ENCODE assay signal across 23 cellular contexts in genomic region chrX:135697614-135698013, GRCh38. TPM values are rescaled to one million over a fixed set of nuclear protein-coding genes. Genes with fewer than 3 reads are reported as not detected.
DNase-seq lines count a peak whose midpoint lies in the region; ATAC-seq and TF ChIP-seq lines count a peak whose summit lies in the region.
"Had no signal": no experiment of that assay in that cellular context is flagged by ENCODE, and none has a peak within 500 bp of the region (broad histone marks: within the 10 kb centered on the region; RNA-seq: fewer than 3 reads in every experiment).

No MANE protein-coding gene starts in this region.

- no peak overlapping the region for H3K4me3 Mint-ChIP-seq in stimulated activated naive CD8-positive, alpha-beta T cell treated with anti-CD3 and anti-CD28 coated beads, Interleukin-15, amount 100 ng/mL, for 72 hours
- H3K4me3 Mint-ChIP-seq: activated CD4-positive, alpha-beta T cell treated with anti-CD3 and anti-CD28 coated beads for 36 hours; activated naive CD8-positive, alpha-beta T cell; activated T-cell treated with anti-CD3 and anti-CD28 coated beads, Interleukin-2, amount 50 U/mL, for 72 hours; HFFc6; naive thymus-derived CD4-positive, alpha-beta T cell; T-cell had no signal

- intact Hi-C loops in left ventricle myocardium inferior (cut with micrococcal nuclease) = no loop called here
- intact Hi-C loops in right cardiac atrium (cut with DNase I) = no loop called here

- ATAC-seq in right cardiac atrium (no peak), HG02840 (IDR thresholded peaks at IDR 0.05; ENCODE audit: low FRiP score, unreplicated experiment) (no peak), HG02623 (IDR thresholded peaks at IDR 0.05; ENCODE audit: unreplicated experiment) (no peak)
- ATAC-seq in stimulated activated naive CD8-positive, alpha-beta T cell treated with anti-CD3 and anti-CD28 coated beads, Interleukin-15, amount 100 ng/mL, for 72 hours = no peak
- ATAC-seq: activated CD4-positive, alpha-beta T cell treated with anti-CD3 and anti-CD28 coated beads for 36 hours; activated T-cell treated with anti-CD3 and anti-CD28 coated beads, Interleukin-2, amount 50 U/mL, for 72 hours; naive thymus-derived CD4-positive, alpha-beta T cell; Right ventricle myocardium inferior; T-cell had no signal

- H3K4me3 ChIP-seq in left ventricle myocardium inferior (no peak overlapping the region), right cardiac atrium (ENCODE audit: low read length) (no peak overlapping the region), LNCaP clone FGC (ENCODE audit: low read depth, low read length) (no peak overlapping the region)
- H3K4me3 ChIP-seq: suprapubic skin, uterus had no signal

- H3K9me3 Mint-ChIP-seq in stimulated activated naive CD8-positive, alpha-beta T cell treated with anti-CD3 and anti-CD28 coated beads, Interleukin-15, amount 100 ng/mL, for 72 hours = no peaks in the 10 kb centered on the region
- H3K9me3 Mint-ChIP-seq: activated T-cell treated with anti-CD3 and anti-CD28 coated beads, Interleukin-2, amount 50 U/mL, for 72 hours; HFFc6; naive thymus-derived CD4-positive, alpha-beta T cell; T-cell had no signal

- 89% methylated on average over 1 of the region's 1 CpG for WGBS in right cardiac atrium

- in situ Hi-C loops in SK-MEL-5 (cut with HindIII; ENCODE audit: low pct_unique_long_range_greater_than_20kb, low sequenced_read_pairs) = no loop called here

- no peak overlapping the region for H3K27ac ChIP-seq in left ventricle myocardium inferior (replicated peaks)
- H3K27ac ChIP-seq in right cardiac atrium (ENCODE audit: low read length) = no peak overlapping the region
- H3K27ac ChIP-seq: suprapubic skin, uterus had no signal

- H3K4me1 Mint-ChIP-seq in stimulated activated naive CD8-positive, alpha-beta T cell treated with anti-CD3 and anti-CD28 coated beads, Interleukin-15, amount 100 ng/mL, for 72 hours = no peaks in the 10 kb centered on the region
- H3K4me1 Mint-ChIP-seq: activated CD4-positive, alpha-beta T cell treated with anti-CD3 and anti-CD28 coated beads for 36 hours; naive thymus-derived CD4-positive, alpha-beta T cell; T-cell had no signal

- no peaks in the 10 kb centered on the region for H3K27me3 ChIP-seq in left ventricle myocardium inferior (ENCODE audit: low read depth)
- H3K27me3 ChIP-seq in right cardiac atrium (ENCODE audit: control insufficient read depth, insufficient read depth) = no peaks in the 10 kb centered on the region
- H3K27me3 ChIP-seq: suprapubic skin had no signal

- no peak for DNase-seq in left ventricle myocardium inferior
- DNase-seq in right cardiac atrium = no peak
- DNase-seq in LNCaP clone FGC (ENCODE audit: low read depth) = peak; percentile 4
- DNase-seq in SK-MEL-5 (ENCODE audit: low read depth, low spot score) = peak; percentile 4
- DNase-seq in kidney tubule cell (ENCODE audit: low spot score) = no peak
- DNase-seq in stimulated activated naive CD8-positive, alpha-beta T cell treated with anti-CD3 and anti-CD28 coated beads, Interleukin-15, amount 100 ng/mL, for 72 hours = no peak
- DNase-seq: activated CD4-positive, alpha-beta T cell treated with anti-CD3 and anti-CD28 coated beads for 36 hours; activated T-cell treated with anti-CD3 and anti-CD28 coated beads, Interleukin-2, amount 50 U/mL, for 72 hours; HFFc6; kidney glomerular epithelial cell; mesendoderm; NCI-H1694 treated with DMSO at 0.1 percent for 48 hours; T-cell; uterus had no signal

- H3K36me3 ChIP-seq in left ventricle myocardium inferior = no peaks in the 10 kb centered on the region
- H3K36me3 ChIP-seq: suprapubic skin, uterus had no signal

- no peak overlapping the region for H3K27ac Mint-ChIP-seq in stimulated activated naive CD8-positive, alpha-beta T cell treated with anti-CD3 and anti-CD28 coated beads, Interleukin-15, amount 100 ng/mL, for 72 hours
- H3K27ac Mint-ChIP-seq: activated CD4-positive, alpha-beta T cell treated with anti-CD3 and anti-CD28 coated beads for 36 hours; activated naive CD8-positive, alpha-beta T cell; activated T-cell treated with anti-CD3 and anti-CD28 coated beads, Interleukin-2, amount 50 U/mL, for 72 hours; HFFc6; naive thymus-derived CD4-positive, alpha-beta T cell; T-cell had no signal

- TF ChIP-seq CTCF in left ventricle myocardium inferior (IDR thresholded peaks at IDR 0.05; ENCODE audit: borderline replicate concordance) = peak; percentile 12
- peak; percentile 21; the same call in 1 of the 2 replicates for TF ChIP-seq CTCF in LNCaP clone FGC (IDR thresholded peaks at IDR 0.05; ENCODE audit: control insufficient read depth, extremely low read depth, insufficient read depth)

- H3K27me3 Mint-ChIP-seq in stimulated activated naive CD8-positive, alpha-beta T cell treated with anti-CD3 and anti-CD28 coated beads, Interleukin-15, amount 100 ng/mL, for 72 hours = no peaks in the 10 kb centered on the region

- no peaks in the 10 kb centered on the region for H3K9me3 ChIP-seq in left ventricle myocardium inferior (replicated peaks)
- no peaks in the 10 kb centered on the region for H3K9me3 ChIP-seq in right cardiac atrium (ENCODE audit: control insufficient read depth, low read length)
- H3K9me3 ChIP-seq: suprapubic skin, uterus had no signal

- H3K4me1 ChIP-seq in left ventricle myocardium inferior (no peaks in the 10 kb centered on the region), right cardiac atrium (ENCODE audit: control insufficient read depth, insufficient read depth, low read length) (no peaks in the 10 kb centered on the region)
- H3K4me1 ChIP-seq: suprapubic skin, uterus had no signal

RNA-seq across cellular contexts. Expression of gene CT45A1, which starts 15.8 kb away (rescaled TPM):
- total RNA-seq in left ventricle myocardium inferior (not detected), right cardiac atrium (not detected)
- polyA plus RNA-seq in right cardiac atrium = not detected
- total RNA-seq in SK-MEL-5 (2014; rRNA removed; shearing (Covaris generic)) = 2.4 and 2.8 TPM in 2 replicates
- polyA plus RNA-seq in SK-MEL-5 (2015; cell fraction: cytosol; rRNA removed) = not detected in 2 replicates
- 1.1 and 6.7 TPM in 2 replicates for polyA plus RNA-seq in SK-MEL-5 (2015; cell fraction: nucleus; rRNA removed)
- total RNA-seq: activated CD4-positive, alpha-beta T cell treated with anti-CD3 and anti-CD28 coated beads for 36 hours; activated T-cell treated with anti-CD3 and anti-CD28 coated beads, Interleukin-2, amount 50 U/mL, for 72 hours; HFFc6; M059J; naive thymus-derived CD4-positive, alpha-beta T cell; osteocyte; Right ventricle myocardium inferior; suprapubic skin; T-cell; uterus had no signal
- polyA plus RNA-seq: AG04450; naive thymus-derived CD4-positive, alpha-beta T cell had no signal

Comparison
In these comparisons a context has a peak if more than half of its experiments do, and no peak if none do; other contexts are left out.
1. DNase-seq: peak in LNCaP clone FGC (single experiment) and SK-MEL-5 (single experiment); none in left ventricle myocardium inferior (single experiment), right cardiac atrium (0 of 3), kidney tubule cell (single experiment) and stimulated activated naive CD8-positive, alpha-beta T cell treated with anti-CD3 and anti-CD28 coated beads, Interleukin-15, amount 100 ng/mL, for 72 hours (0 of 2).